ENCODE assay signal across 14 cellular contexts in genomic region chrX:23788521-23788920, GRCh38. TPM values are rescaled to one million over a fixed set of nuclear protein-coding genes. Genes with fewer than 3 reads are reported as not detected.
DNase-seq lines count a peak whose midpoint lies in the region; ATAC-seq and TF ChIP-seq lines count a peak whose summit lies in the region.
"Had no signal": no experiment of that assay in that cellular context is flagged by ENCODE, and none has a peak within 500 bp of the region (broad histone marks: within the 10 kb centered on the region; RNA-seq: fewer than 3 reads in every experiment).

No MANE protein-coding gene starts in this region.

- H3K9me3 ChIP-seq in body of pancreas (no peaks in the 10 kb centered on the region), uterus (no peaks in the 10 kb centered on the region), endodermal cell (ENCODE audit: control insufficient read depth, low read length) (no peaks in the 10 kb centered on the region)

- H3K36me3 ChIP-seq in body of pancreas (replicated peaks in 1 of 2; ENCODE audit: insufficient read depth in 1 of 2, low read depth in 2 of 2) (no peaks in the 10 kb centered on the region), uterus (no peaks in the 10 kb centered on the region), endodermal cell (ENCODE audit: control insufficient read depth, insufficient read depth, low read length) (no peaks in the 10 kb centered on the region)

- ATAC-seq in HG03108 (IDR thresholded peaks at IDR 0.05; ENCODE audit: unreplicated experiment) (peak; percentile 55), body of pancreas (no peak)

- H3K4me3 Mint-ChIP-seq in activated naive CD4-positive, alpha-beta T cell treated with anti-CD3 and anti-CD28 coated beads, Interleukin-2, amount 50 U/mL, for 24 hours, result no peak overlapping the region
- H3K4me3 Mint-ChIP-seq in activated naive CD4-positive, alpha-beta T cell treated with anti-CD3 and anti-CD28 coated beads, Interleukin-2, amount 10 ng/mL, durations not matched to agents 7 days and 5 days, result no peak overlapping the region
- H3K4me3 Mint-ChIP-seq in endodermal cell, result no peak overlapping the region

- H3K36me3 Mint-ChIP-seq in activated naive CD4-positive, alpha-beta T cell treated with anti-CD3 and anti-CD28 coated beads, Interleukin-2, amount 50 U/mL, for 24 hours, result peaks cover 19% of the 10 kb centered on the region
- peaks cover 26% of the 10 kb centered on the region for H3K36me3 Mint-ChIP-seq in activated naive CD4-positive, alpha-beta T cell treated with anti-CD3 and anti-CD28 coated beads, Interleukin-2, amount 10 ng/mL, durations not matched to agents 7 days and 5 days
- peaks cover 27% of the 10 kb centered on the region for H3K36me3 Mint-ChIP-seq in endodermal cell (ENCODE audit: low read depth)

- H3K4me1 Mint-ChIP-seq in activated naive CD4-positive, alpha-beta T cell treated with anti-CD3 and anti-CD28 coated beads, Interleukin-2, amount 50 U/mL, for 24 hours, result peaks cover 23% of the 10 kb centered on the region
- peaks cover 20% of the 10 kb centered on the region for H3K4me1 Mint-ChIP-seq in activated naive CD4-positive, alpha-beta T cell treated with anti-CD3 and anti-CD28 coated beads, Interleukin-2, amount 10 ng/mL, durations not matched to agents 7 days and 5 days
- peaks cover 36% of the 10 kb centered on the region for H3K4me1 Mint-ChIP-seq in endodermal cell

- H3K27ac ChIP-seq in body of pancreas (peak overlapping the region in 3 of 4 donors; percentile 7 to 53 (median 16)), uterus (peak overlapping the region; percentile 3 to 39), endodermal cell (ENCODE audit: low read depth, low read length) (no peak overlapping the region)
- H3K27ac ChIP-seq: VCaP had no signal

- H3K27me3 ChIP-seq in body of pancreas (no peaks in the 10 kb centered on the region), uterus (no peaks in the 10 kb centered on the region), endodermal cell (ENCODE audit: control insufficient read depth, insufficient read depth, low read length, poor library complexity, severe bottlenecking) (no peaks in the 10 kb centered on the region)

- no peaks in the 10 kb centered on the region for H3K4me1 ChIP-seq in body of pancreas
- H3K4me1 ChIP-seq in uterus, result no peaks in the 10 kb centered on the region
- H3K4me1 ChIP-seq in endodermal cell (ENCODE audit: control insufficient read depth, insufficient read depth, low read length), result no peaks in the 10 kb centered on the region

- intact Hi-C loops in body of pancreas (cut with DNase I), result no loop called here
- intact Hi-C loops in uterus (cut with DNase I; ENCODE audit: low total_unique reads), result no loop called here

- TF ChIP-seq CTCF in body of pancreas (IDR thresholded peaks at IDR 0.05) (no peak), uterus (IDR thresholded peaks at IDR 0.05) (no peak), endodermal cell (conservative IDR thresholded peaks at IDR 0.05) (no peak)

- peak overlapping the region; percentile 32 for H3K27ac Mint-ChIP-seq in activated naive CD4-positive, alpha-beta T cell treated with anti-CD3 and anti-CD28 coated beads, Interleukin-2, amount 50 U/mL, for 24 hours
- H3K27ac Mint-ChIP-seq in activated naive CD4-positive, alpha-beta T cell treated with anti-CD3 and anti-CD28 coated beads, Interleukin-2, amount 10 ng/mL, durations not matched to agents 7 days and 5 days, result no peak overlapping the region
- H3K27ac Mint-ChIP-seq in endodermal cell, result no peak overlapping the region

- no peaks in the 10 kb centered on the region for H3K9me3 Mint-ChIP-seq in activated naive CD4-positive, alpha-beta T cell treated with anti-CD3 and anti-CD28 coated beads, Interleukin-2, amount 50 U/mL, for 24 hours
- H3K9me3 Mint-ChIP-seq in activated naive CD4-positive, alpha-beta T cell treated with anti-CD3 and anti-CD28 coated beads, Interleukin-2, amount 10 ng/mL, durations not matched to agents 7 days and 5 days, result no peaks in the 10 kb centered on the region
- H3K9me3 Mint-ChIP-seq in endodermal cell, result no peaks in the 10 kb centered on the region

- CTCF ChIA-PET in activated naive CD4-positive, alpha-beta T cell treated with anti-CD3 and anti-CD28 coated beads, Interleukin-2, amount 10 ng/mL, durations not matched to agents 7 days and 5 days (lab: Charles Lee), result interaction anchor here (1.9 kb wide), 1 partner anchor 113 kb away, joined by 10 read pairs; no protein-coding TSS in a partner anchor

- no peak for TF ChIP-seq POLR2A in body of pancreas (IDR thresholded peaks at IDR 0.05)
- TF ChIP-seq POLR2A in uterus (IDR thresholded peaks at IDR 0.05), result no peak

- no peaks in the 10 kb centered on the region for H3K27me3 Mint-ChIP-seq in activated naive CD4-positive, alpha-beta T cell treated with anti-CD3 and anti-CD28 coated beads, Interleukin-2, amount 50 U/mL, for 24 hours
- no peaks in the 10 kb centered on the region for H3K27me3 Mint-ChIP-seq in activated naive CD4-positive, alpha-beta T cell treated with anti-CD3 and anti-CD28 coated beads, Interleukin-2, amount 10 ng/mL, durations not matched to agents 7 days and 5 days
- no peaks in the 10 kb centered on the region for H3K27me3 Mint-ChIP-seq in endodermal cell (ENCODE audit: insufficient read depth)

- no peak overlapping the region for H3K4me3 ChIP-seq in body of pancreas
- no peak overlapping the region for H3K4me3 ChIP-seq in uterus
- H3K4me3 ChIP-seq in endodermal cell (ENCODE audit: low read length), result no peak overlapping the region

- DNase-seq in activated naive CD4-positive, alpha-beta T cell treated with anti-CD3 and anti-CD28 coated beads, Interleukin-2, amount 10 ng/mL, durations not matched to agents 7 days and 5 days, result no peak
- DNase-seq in body of pancreas (no peak), uterus (no peak), OCI-M1 (lab: John Stamatoyannopoulos, UW) (no peak), hypothalamus (lab: John Stamatoyannopoulos, UW) (no peak), endodermal cell (no peak)
- DNase-seq: effector memory CD4-positive, alpha-beta T cell; foreskin fibroblast; GF-D8; mammary epithelial cell; MM.1S had no signal

- no peak overlapping the region for H3K9ac ChIP-seq in endodermal cell (ENCODE audit: extremely low read depth, low read length, poor library complexity, severe bottlenecking)

RNA-seq across cellular contexts. Expression of gene SAT1, which starts 5.5 kb away (rescaled TPM):
- total RNA-seq in body of pancreas (100 to 1,000 TPM; 483 to 493 TPM), uterus (100 to 1,000 TPM; 116 to 358 (median 220) TPM), endodermal cell (100 to 1,000 TPM in 1 of 2 donors, 10 to 100 TPM in 1; 63.4 to 118 TPM)
- 72.8 TPM for polyA plus RNA-seq in endodermal cell (2013, experiment 1 of 2)
- polyA plus RNA-seq in endodermal cell (2013, experiment 2 of 2), result 67.6 TPM

RNA-seq across cellular contexts. Expression of gene ACOT9, which starts 45.4 kb away (rescaled TPM):
- total RNA-seq in body of pancreas (10 to 100 TPM in 1 of 2 donors, 1 to 10 TPM in 1; 6.3 to 17.9 TPM), uterus (10 to 100 TPM; 21.2 to 54.1 (median 44.4) TPM), endodermal cell (10 to 100 TPM; 34.6 to 58.4 TPM)
- polyA plus RNA-seq in endodermal cell (2013, experiment 1 of 2), result 32.4 TPM
- 26.2 TPM for polyA plus RNA-seq in endodermal cell (2013, experiment 2 of 2)
